ENCODE assay signal across 12 cellular contexts in the genomic region with DNA sequence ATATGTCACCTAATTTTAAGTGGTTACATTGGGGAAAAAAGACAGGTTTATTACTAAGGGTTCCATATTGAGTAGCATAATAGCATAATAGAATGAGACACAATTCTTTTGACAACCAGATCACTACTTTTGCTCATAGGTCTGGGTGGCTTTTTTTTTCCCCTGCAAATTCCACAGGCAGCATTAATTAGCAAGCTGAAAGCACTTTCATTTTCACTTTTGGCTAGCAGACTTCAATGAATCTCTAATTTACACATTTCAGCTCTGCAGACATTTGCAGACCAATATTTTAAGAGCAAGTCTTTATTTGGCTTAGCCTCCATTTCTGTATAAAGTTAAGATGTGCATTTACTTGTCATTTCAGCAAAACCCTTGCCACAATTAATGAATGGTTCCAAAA.
DNase-seq lines count a peak whose midpoint lies in the region; ATAC-seq and TF ChIP-seq lines count a peak whose summit lies in the region.
"Had no signal": no experiment of that assay in that cellular context is flagged by ENCODE, and none has a peak within 500 bp of the region (broad histone marks: within the 10 kb centered on the region; RNA-seq: fewer than 3 reads in every experiment).

No MANE protein-coding gene starts in this region.

- H3K4me3 ChIP-seq in fibroblast of villous mesenchyme (ENCODE audit: low read depth, low read length) (no peak overlapping the region), psoas muscle (no peak overlapping the region)
- H3K4me3 ChIP-seq: K562 had no signal

- intact Hi-C loops in psoas muscle (cut with DNase I), result no loop called here

- no peak for TF ChIP-seq CTCF in fibroblast of villous mesenchyme (IDR thresholded peaks at IDR 0.05; ENCODE audit: insufficient read depth, low read depth, low read length)
- TF ChIP-seq CTCF in psoas muscle (IDR thresholded peaks at IDR 0.05), result no peak

- no peak overlapping the region for H3K27ac ChIP-seq in psoas muscle

- DNase-seq in DMS53 treated with DMSO at 0.1 percent for 48 hours (lab: John Stamatoyannopoulos, UW; ENCODE audit: unreplicated experiment) (peak; percentile 12), NCI-H1105 treated with DMSO at 0.1 percent for 48 hours (lab: John Stamatoyannopoulos, UW) (peak; percentile 61), fibroblast of villous mesenchyme (ENCODE audit: low read depth) (peak; percentile 1), NCI-H146 (lab: John Stamatoyannopoulos, UW) (no peak), DMS 273 treated with DMSO at 0.1 percent for 48 hours (lab: John Stamatoyannopoulos, UW) (no peak), psoas muscle (no peak)
- no peak for DNase-seq in stimulated activated CD4-positive, alpha-beta T cell treated with anti-CD3 and anti-CD28 coated beads, Interleukin-2, amount 100 ng/mL, for 24 hours
- DNase-seq: activated effector memory CD4-positive, alpha-beta T cell treated with Interleukin-2 at 50 U/mL for 16 hours; CD4-positive, alpha-beta T cell; cortex of kidney had no signal

- H3K4me1 ChIP-seq in psoas muscle, result no peaks in the 10 kb centered on the region

- ATAC-seq in GM19324 (IDR thresholded peaks at IDR 0.05; ENCODE audit: low FRiP score, unreplicated experiment) (peak; percentile 63), psoas muscle (no peak)
- ATAC-seq: K562 had no signal

- no peaks in the 10 kb centered on the region for H3K36me3 ChIP-seq in psoas muscle (ENCODE audit: insufficient read depth in 1 of 2, low read depth in 1 of 2)

- H3K9me3 ChIP-seq in psoas muscle, result no peaks in the 10 kb centered on the region

- H3K27me3 ChIP-seq in psoas muscle (ENCODE audit: insufficient read depth in 3 of 3, low read length in 2 of 3), result no peaks in the 10 kb centered on the region

Comparison
In these comparisons a context has a peak if more than half of its experiments do, and no peak if none do; other contexts are left out.
1. DNase-seq: peak in DMS53 treated with DMSO at 0.1 percent for 48 hours (single experiment), NCI-H1105 treated with DMSO at 0.1 percent for 48 hours (single experiment) and fibroblast of villous mesenchyme (single experiment); none in NCI-H146 (single experiment), stimulated activated CD4-positive, alpha-beta T cell treated with anti-CD3 and anti-CD28 coated beads, Interleukin-2, amount 100 ng/mL, for 24 hours (0 of 2), DMS 273 treated with DMSO at 0.1 percent for 48 hours (single experiment) and psoas muscle (0 of 2).